ENCODE assay signal across 8 cellular contexts in genomic region chr17:48542956-48543853, GRCh38. TPM values are rescaled to one million over a fixed set of nuclear protein-coding genes. Genes with fewer than 3 reads are reported as not detected.
DNase-seq lines count a peak whose midpoint lies in the region; ATAC-seq lines count a peak whose summit lies in the region.

No MANE protein-coding gene starts in this region.

- no peaks in the 10 kb centered on the region for H3K79me1 ChIP-seq in mesenchymal stem cell (replicated peaks; ENCODE audit: low read length, poor library complexity, severe bottlenecking)

- H3K4me3 ChIP-seq in HUES6 (ENCODE audit: low read depth, low read length) (peak overlapping the region; percentile 80), mesenchymal stem cell (ENCODE audit: insufficient read depth in 1 of 2, low read depth in 1 of 2, low read length in 2 of 2) (peak overlapping the region; percentile 73 to 97)

- DNase-seq in DMS79 treated with DMSO at 0.1 percent for 48 hours (lab: John Stamatoyannopoulos, UW) (peak; percentile 13), DMS79 (lab: John Stamatoyannopoulos, UW) (no peak), mesenchymal stem cell (peak; percentile 66), GDM1 (lab: John Stamatoyannopoulos, UW) (no peak)
- peak; percentile 54 for DNase-seq in activated CD4-positive, alpha-beta T cell treated with anti-CD3 and anti-CD28 coated beads, Interleukin-2, amount 50 U/mL, for 1 hour
- peak; percentile 30 for DNase-seq in effector CD8-positive, alpha-beta T cell (lab: John Stamatoyannopoulos, UW)
- DNase-seq in stimulated activated naive CD8-positive, alpha-beta T cell treated with anti-CD3 and anti-CD28 coated beads, Interleukin-15, amount 100 ng/mL, for 72 hours = peak; percentile 75

- peak overlapping the region in 1 of 2 experiments; percentile 34 for H3K23ac ChIP-seq in mesenchymal stem cell (ENCODE audit: low read length in 2 of 2)

- peak overlapping the region; percentile 2 for H2AK5ac ChIP-seq in mesenchymal stem cell (ENCODE audit: low read length, severe bottlenecking)

- H2BK12ac ChIP-seq in mesenchymal stem cell (ENCODE audit: low read length in 2 of 2) = peak overlapping the region; percentile 4 to 90

- H3K9ac ChIP-seq in HUES6 (ENCODE audit: low read length) (peak overlapping the region; percentile 88), mesenchymal stem cell (ENCODE audit: low read length) (peak overlapping the region; percentile 100)

- no peaks in the 10 kb centered on the region for H3K36me3 ChIP-seq in HUES6 (ENCODE audit: control insufficient read depth, insufficient read depth, low read length)
- H3K36me3 ChIP-seq in mesenchymal stem cell (ENCODE audit: control insufficient read depth in 1 of 2, insufficient read depth in 2 of 2, low read depth in 1 of 2, low read length in 2 of 2) = peaks cover 17% of the 10 kb centered on the region in 2 experiments

- H3K4me1 Mint-ChIP-seq in stimulated activated naive CD8-positive, alpha-beta T cell treated with anti-CD3 and anti-CD28 coated beads, Interleukin-15, amount 100 ng/mL, for 72 hours = peaks cover 61% of the 10 kb centered on the region

- peak overlapping the region; percentile 93 to 96 for H3K18ac ChIP-seq in mesenchymal stem cell (ENCODE audit: low read depth in 1 of 2, low read length in 2 of 2)

- H3K4me3 Mint-ChIP-seq in stimulated activated naive CD8-positive, alpha-beta T cell treated with anti-CD3 and anti-CD28 coated beads, Interleukin-15, amount 100 ng/mL, for 72 hours = peak overlapping the region; percentile 95

- peak overlapping the region; percentile 63 for H3K4me2 ChIP-seq in mesenchymal stem cell (ENCODE audit: low read length, poor library complexity, severe bottlenecking)

- H3K27ac Mint-ChIP-seq in stimulated activated naive CD8-positive, alpha-beta T cell treated with anti-CD3 and anti-CD28 coated beads, Interleukin-15, amount 100 ng/mL, for 72 hours = peak overlapping the region; percentile 92 to 96

- H3K27me3 ChIP-seq in HUES6 (ENCODE audit: control insufficient read depth, insufficient read depth, low read length) = peaks cover 92% of the 10 kb centered on the region
- no peaks in the 10 kb centered on the region for H3K27me3 ChIP-seq in mesenchymal stem cell (ENCODE audit: control insufficient read depth in 1 of 2, insufficient read depth in 1 of 2, low read length in 2 of 2)

- H3K27ac ChIP-seq in HUES6 (ENCODE audit: low read depth, low read length) (peak overlapping the region; percentile 34; the same call in 1 of the 2 replicates), mesenchymal stem cell (ENCODE audit: low read length, poor library complexity, severe bottlenecking) (peak overlapping the region; percentile 99)

- peak overlapping the region; percentile 90 for H2BK15ac ChIP-seq in mesenchymal stem cell (ENCODE audit: low read depth, poor library complexity, severe bottlenecking)

- H3K27me3 Mint-ChIP-seq in stimulated activated naive CD8-positive, alpha-beta T cell treated with anti-CD3 and anti-CD28 coated beads, Interleukin-15, amount 100 ng/mL, for 72 hours = peaks cover 60% of the 10 kb centered on the region

- ATAC-seq in stimulated activated naive CD8-positive, alpha-beta T cell treated with anti-CD3 and anti-CD28 coated beads, Interleukin-15, amount 100 ng/mL, for 72 hours = peak; percentile 77

- peak overlapping the region in 1 of 2 experiments; percentile 96 for H3K14ac ChIP-seq in mesenchymal stem cell (ENCODE audit: low read length in 2 of 2)

- H3K4me1 ChIP-seq in HUES6 (ENCODE audit: control insufficient read depth, insufficient read depth, low read length) = peaks cover 58% of the 10 kb centered on the region
- peaks cover 20% of the 10 kb centered on the region for H3K4me1 ChIP-seq in mesenchymal stem cell (ENCODE audit: control insufficient read depth, insufficient read depth, low read depth, low read length)

- peak overlapping the region; percentile 85 for H4K91ac ChIP-seq in mesenchymal stem cell (ENCODE audit: low read length)

- no peaks in the 10 kb centered on the region for H3K9me3 Mint-ChIP-seq in stimulated activated naive CD8-positive, alpha-beta T cell treated with anti-CD3 and anti-CD28 coated beads, Interleukin-15, amount 100 ng/mL, for 72 hours

- peak overlapping the region; percentile 85 for H2BK5ac ChIP-seq in mesenchymal stem cell (ENCODE audit: low read depth, low read length, poor library complexity, severe bottlenecking)

- H3K9me3 ChIP-seq in HUES6 (ENCODE audit: control insufficient read depth, insufficient read depth, low read depth, low read length) (no peaks in the 10 kb centered on the region), mesenchymal stem cell (ENCODE audit: control insufficient read depth, low read length) (no peaks in the 10 kb centered on the region)

- under 1% methylated on average over 74 of the region's 81 CpGs for WGBS in mesenchymal stem cell

- peak overlapping the region; percentile 88 to 89 for H3K4ac ChIP-seq in mesenchymal stem cell (ENCODE audit: low read depth in 1 of 2, low read length in 2 of 2)

- peak overlapping the region; percentile 78 for H4K8ac ChIP-seq in mesenchymal stem cell (ENCODE audit: low read length)

- H2AFZ ChIP-seq in mesenchymal stem cell (ENCODE audit: low read depth, low read length) = no peak overlapping the region

- peak overlapping the region; percentile 89 for H2BK120ac ChIP-seq in mesenchymal stem cell (ENCODE audit: low read depth, low read length)

RNA-seq across cellular contexts. Expression of gene HOXB2, which starts 1.7 kb away (rescaled TPM):
- polyA plus RNA-seq in mesenchymal stem cell (2013, experiment 1 of 2) = 51.3 TPM
- 53.0 TPM for polyA plus RNA-seq in mesenchymal stem cell (2013, experiment 2 of 2)

RNA-seq across cellular contexts. Expression of gene HOXB1, which starts 12.4 kb away (rescaled TPM):
- polyA plus RNA-seq in mesenchymal stem cell (2013, experiment 1 of 2) = not detected
- polyA plus RNA-seq in mesenchymal stem cell (2013, experiment 2 of 2) = not detected

RNA-seq across cellular contexts. Expression of gene HOXB4, which starts 34.9 kb away (rescaled TPM):
- 5.9 TPM for polyA plus RNA-seq in mesenchymal stem cell (2013, experiment 1 of 2)
- 5.9 TPM for polyA plus RNA-seq in mesenchymal stem cell (2013, experiment 2 of 2)

RNA-seq across cellular contexts. Expression of gene HOXB3, which starts 46.8 kb away (rescaled TPM):
- polyA plus RNA-seq in mesenchymal stem cell (2013, experiment 1 of 2) = 39.4 TPM
- 35.7 TPM for polyA plus RNA-seq in mesenchymal stem cell (2013, experiment 2 of 2)

RNA-seq across cellular contexts. Expression of gene HOXB5, which starts 50.4 kb away (rescaled TPM):
- polyA plus RNA-seq in mesenchymal stem cell (2013, experiment 1 of 2) = 15.0 TPM
- polyA plus RNA-seq in mesenchymal stem cell (2013, experiment 2 of 2) = 14.1 TPM

Comparison
In these comparisons a context has a peak if more than half of its experiments do, and no peak if none do; other contexts are left out.
1. DNase-seq: peak in DMS79 treated with DMSO at 0.1 percent for 48 hours (single experiment), activated CD4-positive, alpha-beta T cell treated with anti-CD3 and anti-CD28 coated beads, Interleukin-2, amount 50 U/mL, for 1 hour (single experiment), effector CD8-positive, alpha-beta T cell (single experiment), mesenchymal stem cell (single experiment) and stimulated activated naive CD8-positive, alpha-beta T cell treated with anti-CD3 and anti-CD28 coated beads, Interleukin-15, amount 100 ng/mL, for 72 hours (2 of 2); none in DMS79 (single experiment) and GDM1 (single experiment).